14 cellular contexts compared by ENCODE assay signal in the genomic region with DNA sequence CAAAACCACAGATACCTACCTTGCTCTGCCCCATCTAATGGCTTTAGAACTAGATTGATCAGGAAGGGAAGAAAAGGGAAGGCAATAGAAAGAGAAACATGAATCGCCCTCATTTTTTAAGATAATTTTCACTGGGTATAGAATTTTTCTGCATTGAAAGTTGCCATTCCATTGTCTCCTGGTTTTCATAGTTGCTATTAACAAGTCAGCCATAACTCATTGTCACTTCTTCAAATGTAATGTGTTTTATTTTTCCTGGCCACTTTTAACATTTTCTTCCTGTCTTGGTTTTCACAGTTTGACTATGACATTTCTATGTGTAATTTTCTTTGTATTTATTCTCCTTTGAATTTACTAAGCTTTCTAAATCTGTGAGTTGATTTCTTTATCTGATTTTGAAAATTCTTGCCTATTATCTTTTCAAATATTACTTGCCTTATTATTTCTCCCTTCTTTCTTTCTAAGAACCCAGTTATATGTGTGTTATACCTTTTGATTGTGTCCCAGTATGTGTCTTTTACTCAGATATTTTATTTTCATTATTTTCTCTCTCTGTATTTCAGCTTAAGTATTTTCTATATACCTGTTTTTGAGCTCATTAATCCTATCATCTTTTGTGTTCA.
"Had no signal": no experiment of that assay in that cellular context is flagged by ENCODE, and none has a peak within 500 bp of the region (broad histone marks: within the 10 kb centered on the region; RNA-seq: fewer than 3 reads in every experiment).

No MANE protein-coding gene starts in this region.

- H3K4me3 ChIP-seq: cardiac muscle cell, colonic mucosa, prostate gland, sigmoid colon, transverse colon had no signal

- ATAC-seq: activated T-cell treated with anti-CD3 and anti-CD28 coated beads, Interleukin-2, amount 50 U/mL, for 72 hours; left colon; natural killer cell treated with Interleukin-12 subunit alpha and Interleukin-12 subunit beta and Interleukin-15 and Interleukin-18, amount 100 ng/mL, for 72 hours; stimulated activated naive B cell treated with anti-CD40 and anti-IgM and Interleukin-4, amounts not matched to agents 10 μg/mL and 1 μg/mL and 100 μg/mL, for 72 hours had no signal

- DNase-seq: activated CD4-positive, alpha-beta memory T cell treated with anti-CD3 and anti-CD28 coated beads for 36 hours; activated T-cell treated with anti-CD3 and anti-CD28 coated beads, Interleukin-2, amount 50 U/mL, for 72 hours; colonic mucosa; foreskin melanocyte; left colon; mammary epithelial cell; occipital lobe; sigmoid colon; stimulated activated CD4-positive, alpha-beta T cell treated with anti-CD3 and anti-CD28 coated beads, Interleukin-2, amount 100 ng/mL, for 24 hours; stimulated activated naive B cell treated with anti-CD40 and anti-IgM and Interleukin-4, amounts not matched to agents 10 μg/mL and 1 μg/mL and 100 μg/mL, for 72 hours; transverse colon had no signal
